ENCODE assay signal across 26 cellular contexts in the genomic region with DNA sequence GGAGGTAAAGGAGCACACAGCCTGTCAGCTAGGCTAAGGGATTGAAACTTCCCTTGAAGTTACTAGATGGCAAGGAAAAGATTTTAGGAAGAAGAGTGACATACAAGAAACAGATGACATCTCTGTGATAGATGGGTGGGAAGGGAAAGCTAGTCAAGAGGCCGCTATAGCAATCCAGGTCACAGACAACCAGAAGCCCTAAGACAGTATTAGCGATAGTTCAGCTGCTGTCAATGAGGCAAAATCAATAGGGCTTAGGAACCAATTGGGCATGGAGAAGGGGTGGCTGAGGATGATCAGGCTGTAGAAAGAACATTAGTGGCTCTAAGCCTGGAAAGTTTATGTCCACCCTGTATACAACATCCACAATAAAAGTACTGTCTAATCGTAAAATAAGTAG.
DNase-seq lines count a peak whose midpoint lies in the region; ATAC-seq, FAIRE-seq and TF ChIP-seq lines count a peak whose summit lies in the region.
"Had no signal": no experiment of that assay in that cellular context is flagged by ENCODE, and none has a peak within 500 bp of the region (broad histone marks: within the 10 kb centered on the region; RNA-seq: fewer than 3 reads in every experiment).

No MANE protein-coding gene starts in this region.

- no peak for TF ChIP-seq RAD21 in K562 (CRISPR knock-in tag; conservative IDR thresholded peaks at IDR 0.05 in 1 of 2, IDR thresholded peaks at IDR 0.05 in 1 of 2)

- no peak overlapping the region for H3K4me3 Mint-ChIP-seq in osteocyte (ENCODE audit: unreplicated experiment)
- H3K4me3 Mint-ChIP-seq: activated CD8-positive, alpha-beta T cell treated with anti-CD3 and anti-CD28 coated beads, Interleukin-2, amount 10 ng/mL, durations not matched to agents 7 days and 5 days; activated T-helper 17 cell treated with anti-CD3 and anti-CD28 coated beads, Interleukin-2, amount 50 U/mL, for 72 hours; CD4-positive, alpha-beta T cell; natural killer cell treated with Interleukin-12 subunit alpha and Interleukin-12 subunit beta and Interleukin-15 and Interleukin-18, amount 100 ng/mL, for 72 hours had no signal

- CTCF ChIA-PET in K562 (lab: Yijun Ruan, JAX; ENCODE audit: low intra/inter-chr PET ratio) (no interaction called here), A673 (lab: Charles Lee) (no interaction called here)

- H3K4me1 ChIP-seq in K562 (replicated peaks in 1 of 2; ENCODE audit: control insufficient read depth in 2 of 2, insufficient read depth in 2 of 2, low read length in 2 of 2), result peaks cover 0 to 3% of the 10 kb centered on the region in 2 experiments; a peak in 2 of 5 replicates
- H3K4me1 ChIP-seq in A673 (ENCODE audit: insufficient read depth, low read length, poor library complexity, severe bottlenecking), result no peaks in the 10 kb centered on the region
- H3K4me1 ChIP-seq: gastroesophageal sphincter, upper lobe of right lung had no signal

- ATAC-seq in K562, result no peak
- ATAC-seq: activated CD8-positive, alpha-beta T cell treated with anti-CD3 and anti-CD28 coated beads, Interleukin-2, amount 10 ng/mL, durations not matched to agents 7 days and 5 days; activated T-helper 17 cell treated with anti-CD3 and anti-CD28 coated beads, Interleukin-2, amount 50 U/mL, for 72 hours; natural killer cell treated with Interleukin-12 subunit alpha and Interleukin-12 subunit beta and Interleukin-15 and Interleukin-18, amount 100 ng/mL, for 72 hours; upper lobe of right lung had no signal

- intact Hi-C loops in K562 (cut with micrococcal nuclease), result no loop called here
- intact Hi-C loops in A673 (cut with micrococcal nuclease; ENCODE audit: unreplicated experiment), result no loop called here

- TF ChIP-seq EP300 in K562 (IDR thresholded peaks at IDR 0.05; ENCODE audit: low read length), result no peak

- 63% methylated on average over 3 of the region's 3 CpGs for WGBS in K562 (ENCODE audit: insufficient coverage, low coverage, missing lambda C conversion rate)

- H3K4me1 Mint-ChIP-seq in osteocyte (ENCODE audit: unreplicated experiment), result peaks cover 6% of the 10 kb centered on the region
- H3K4me1 Mint-ChIP-seq: activated T-helper 17 cell treated with anti-CD3 and anti-CD28 coated beads, Interleukin-2, amount 50 U/mL, for 72 hours had no signal

- no peak overlapping the region for H3K9ac ChIP-seq in K562 (ENCODE audit: insufficient read depth in 1 of 2, low read depth in 2 of 2, low read length in 2 of 2)
- H3K9ac ChIP-seq: KMS-11 had no signal

- no peaks in the 10 kb centered on the region for H3K79me2 ChIP-seq in K562 (ENCODE audit: control insufficient read depth, insufficient read depth, low read length)
- H3K79me2 ChIP-seq: hepatocyte had no signal

- peak overlapping the region; percentile 22 for H2AFZ ChIP-seq in K562 (ENCODE audit: low read depth, low read length)
- H2AFZ ChIP-seq: hepatocyte had no signal

- no peak overlapping the region for H3K4me3 ChIP-seq in K562
- H3K4me3 ChIP-seq in A673 (ENCODE audit: low read depth, low read length, poor library complexity, severe bottlenecking), result no peak overlapping the region
- H3K4me3 ChIP-seq: gastroesophageal sphincter, hepatocyte, upper lobe of right lung had no signal

- in situ Hi-C loops in K562 (cut with MboI), result no loop called here

- H3K27ac Mint-ChIP-seq in osteocyte (ENCODE audit: unreplicated experiment), result no peak overlapping the region
- H3K27ac Mint-ChIP-seq: activated CD8-positive, alpha-beta T cell treated with anti-CD3 and anti-CD28 coated beads, Interleukin-2, amount 10 ng/mL, durations not matched to agents 7 days and 5 days; activated T-helper 17 cell treated with anti-CD3 and anti-CD28 coated beads, Interleukin-2, amount 50 U/mL, for 72 hours; CD4-positive, alpha-beta T cell; natural killer cell treated with Interleukin-12 subunit alpha and Interleukin-12 subunit beta and Interleukin-15 and Interleukin-18, amount 100 ng/mL, for 72 hours had no signal

- H3K36me3 Mint-ChIP-seq in osteocyte (ENCODE audit: unreplicated experiment), result no peaks in the 10 kb centered on the region
- H3K36me3 Mint-ChIP-seq: natural killer cell treated with Interleukin-12 subunit alpha and Interleukin-12 subunit beta and Interleukin-15 and Interleukin-18, amount 100 ng/mL, for 72 hours had no signal

- H3K4me2 ChIP-seq in K562 (ENCODE audit: insufficient read depth, low read length), result no peak overlapping the region
- H3K4me2 ChIP-seq: hepatocyte, KMS-11 had no signal

- TF ChIP-seq CTCF in K562 (IDR thresholded peaks at IDR 0.05 in 2 of 3, conservative IDR thresholded peaks at IDR 0.05 in 1 of 3; ENCODE audit: insufficient read depth in 2 of 3, low read depth in 1 of 3, low read length in 3 of 3) (no peak), osteocyte (IDR thresholded peaks at IDR 0.05) (no peak), A673 (conservative IDR thresholded peaks at IDR 0.05; ENCODE audit: low read depth, low read length) (no peak)

- DNase-seq in NCI-H1092 treated with DMSO at 0.1 percent for 48 hours (lab: John Stamatoyannopoulos, UW) (peak; percentile 55), NCI-H1092 (lab: John Stamatoyannopoulos, UW) (no peak), NCI-H187 treated with DMSO at 0.1 percent for 48 hours (lab: John Stamatoyannopoulos, UW) (peak; percentile 48), K562 (ENCODE audit: extremely low read depth in 1 of 4, low spot score in 3 of 4) (no peak), substantia nigra (lab: John Stamatoyannopoulos, UW) (no peak), CD1c-positive myeloid dendritic cell (ENCODE audit: extremely low spot score) (no peak), osteocyte (ENCODE audit: extremely low spot score, unreplicated experiment) (no peak), A673 (ENCODE audit: low spot score) (no peak)
- DNase-seq: activated CD8-positive, alpha-beta T cell treated with anti-CD3 and anti-CD28 coated beads, Interleukin-2, amount 10 ng/mL, durations not matched to agents 7 days and 5 days; activated naive CD4-positive, alpha-beta T cell treated with anti-CD3 and anti-CD28 coated beads, Interleukin-2, amount 50 U/mL, for 16 hours; brain microvascular endothelial cell; CD4-positive, alpha-beta T cell; DMS 273 treated with DMSO at 0.1 percent for 48 hours; MM.1S; stimulated activated CD4-positive, alpha-beta T cell treated with anti-CD3 and anti-CD28 coated beads, Interleukin-15, amount 100 ng/mL, for 24 hours; stimulated activated CD4-positive, alpha-beta T cell treated with anti-CD3 and anti-CD28 coated beads, Interleukin-4, amount 100 ng/mL, for 4 hours; SW 1271; upper lobe of right lung had no signal

- no peaks in the 10 kb centered on the region for H3K9me3 Mint-ChIP-seq in osteocyte (ENCODE audit: unreplicated experiment)
- H3K9me3 Mint-ChIP-seq: activated T-helper 17 cell treated with anti-CD3 and anti-CD28 coated beads, Interleukin-2, amount 50 U/mL, for 72 hours; CD4-positive, alpha-beta T cell; natural killer cell treated with Interleukin-12 subunit alpha and Interleukin-12 subunit beta and Interleukin-15 and Interleukin-18, amount 100 ng/mL, for 72 hours had no signal

- H4K20me1 ChIP-seq in K562 (replicated peaks; ENCODE audit: control insufficient read depth, insufficient read depth, low read length), result no peaks in the 10 kb centered on the region

- no peak overlapping the region for H3K27ac ChIP-seq in K562 (ENCODE audit: extremely low read depth, low read depth, low read length)
- H3K27ac ChIP-seq in substantia nigra (ENCODE audit: low read depth, low read length, poor library complexity, severe bottlenecking), result peak overlapping the region; percentile 99
- H3K27ac ChIP-seq in A673 (ENCODE audit: low read depth, low read length, poor library complexity, severe bottlenecking), result no peak overlapping the region
- H3K27ac ChIP-seq: brain microvascular endothelial cell, hepatocyte, KMS-11, upper lobe of right lung had no signal

- H3K9me1 ChIP-seq in K562 (ENCODE audit: control insufficient read depth, insufficient read depth, low read length), result no peaks in the 10 kb centered on the region

- H3K27me3 Mint-ChIP-seq in osteocyte (ENCODE audit: unreplicated experiment), result no peaks in the 10 kb centered on the region
- H3K27me3 Mint-ChIP-seq: activated T-helper 17 cell treated with anti-CD3 and anti-CD28 coated beads, Interleukin-2, amount 50 U/mL, for 72 hours; CD4-positive, alpha-beta T cell had no signal

- FAIRE-seq in K562 (lab: Jason Lieb, UNC), result no peak
- FAIRE-seq: A204.1, GM12891, H54 had no signal

- H3K27me3 ChIP-seq in K562 (ENCODE audit: control insufficient read depth in 2 of 2, insufficient read depth in 2 of 2, low read length in 2 of 2), result no peaks in the 10 kb centered on the region
- H3K27me3 ChIP-seq in A673 (replicated peaks; ENCODE audit: insufficient read depth, low read depth, low read length, poor library complexity), result no peaks in the 10 kb centered on the region
- H3K27me3 ChIP-seq: brain microvascular endothelial cell, gastroesophageal sphincter, hepatocyte, upper lobe of right lung had no signal

- BruUV-seq in K562 (replicated peaks; lab: Mats Ljungman, UMichigan) (no TSS peak), A673 (replicated peaks; lab: Mats Ljungman, UMichigan) (no TSS peak)

- no peaks in the 10 kb centered on the region for H3K36me3 ChIP-seq in K562 (ENCODE audit: control insufficient read depth, insufficient read depth, low read length)
- no peaks in the 10 kb centered on the region for H3K36me3 ChIP-seq in A673 (ENCODE audit: insufficient read depth, low read length, poor library complexity, severe bottlenecking)
- H3K36me3 ChIP-seq: brain microvascular endothelial cell, gastroesophageal sphincter, upper lobe of right lung had no signal

- H3K9me3 ChIP-seq in K562 (replicated peaks; ENCODE audit: control insufficient read depth, insufficient read depth, low read depth, low read length) (no peaks in the 10 kb centered on the region), A673 (ENCODE audit: low read depth, low read length, poor library complexity, severe bottlenecking) (no peaks in the 10 kb centered on the region)
- H3K9me3 ChIP-seq: gastroesophageal sphincter, upper lobe of right lung had no signal

- POLR2A ChIA-PET in K562 (lab: Yijun Ruan, JAX), result interaction anchor here (0.6 to 3.2 kb wide), 7 partner anchors 10 to 67 kb away, joined by 3 to 25 read pairs (median 4); no protein-coding TSS in a partner anchor
- POLR2A ChIA-PET in A673 (lab: Charles Lee; ENCODE audit: low non-redundant PET), result no interaction called here

- no peak for TF ChIP-seq POLR2A in K562 (conservative IDR thresholded peaks at IDR 0.05)

Comparison
In these comparisons a context has a peak if more than half of its experiments do, and no peak if none do; other contexts are left out.
1. DNase-seq: peak in NCI-H1092 treated with DMSO at 0.1 percent for 48 hours (single experiment) and NCI-H187 treated with DMSO at 0.1 percent for 48 hours (single experiment); none in NCI-H1092 (single experiment), K562 (0 of 4), substantia nigra (0 of 49), CD1c-positive myeloid dendritic cell (single experiment), osteocyte (single experiment) and A673 (single experiment).